ENCODE assay signal across 7 cellular contexts in genomic region chr2:19346983-19347618, GRCh38. TPM values are rescaled to one million over a fixed set of nuclear protein-coding genes. Genes with fewer than 3 reads are reported as not detected.
A peak's percentile ranks its signal among the peaks of the same experiment; 100 is the strongest.
DNase-seq lines count a peak whose midpoint lies in the region; ATAC-seq and TF ChIP-seq lines count a peak whose summit lies in the region.

No MANE protein-coding gene starts in this region.

- ATAC-seq in GM18873 (IDR thresholded peaks at IDR 0.05; ENCODE audit: low FRiP score, unreplicated experiment) (peak; percentile 12), HG02763 (IDR thresholded peaks at IDR 0.05; ENCODE audit: unreplicated experiment) (peak; percentile 2), gastroesophageal sphincter (no peak), HG03439 (IDR thresholded peaks at IDR 0.05; ENCODE audit: unreplicated experiment) (no peak)
- ATAC-seq in stimulated activated effector memory CD8-positive, alpha-beta T cell treated with anti-CD3 and anti-CD28 coated beads, Interleukin-12 subunit alpha, Interleukin-12 subunit beta, amount 100 ng/mL, for 72 hours: no peak

- peaks cover 27% of the 10 kb centered on the region for H3K4me1 Mint-ChIP-seq in stimulated activated effector memory CD8-positive, alpha-beta T cell treated with anti-CD3 and anti-CD28 coated beads, Interleukin-12 subunit alpha, Interleukin-12 subunit beta, amount 100 ng/mL, for 72 hours

- H3K4me3 Mint-ChIP-seq in stimulated activated effector memory CD8-positive, alpha-beta T cell treated with anti-CD3 and anti-CD28 coated beads, Interleukin-12 subunit alpha, Interleukin-12 subunit beta, amount 100 ng/mL, for 72 hours: peak overlapping the region; percentile 91

- no peak for TF ChIP-seq CTCF in gastroesophageal sphincter (IDR thresholded peaks at IDR 0.05)

- DNase-seq in SJSA1 (ENCODE audit: low read depth in 1 of 2, low spot score in 2 of 2) (no peak), NCI-H345 (lab: John Stamatoyannopoulos, UW) (no peak)
- no peak for DNase-seq in stimulated activated effector memory CD8-positive, alpha-beta T cell treated with anti-CD3 and anti-CD28 coated beads, Interleukin-12 subunit alpha, Interleukin-12 subunit beta, amount 100 ng/mL, for 72 hours (ENCODE audit: low spot score in 2 of 2)

- H3K36me3 Mint-ChIP-seq in stimulated activated effector memory CD8-positive, alpha-beta T cell treated with anti-CD3 and anti-CD28 coated beads, Interleukin-12 subunit alpha, Interleukin-12 subunit beta, amount 100 ng/mL, for 72 hours: peaks cover 25% of the 10 kb centered on the region

- H3K4me1 ChIP-seq in SJSA1 (replicated peaks): peaks cover 3% of the 10 kb centered on the region; the same call in 1 of the 2 replicates
- H3K4me1 ChIP-seq in gastroesophageal sphincter: peaks cover 0 to 46% (median 14%) of the 10 kb centered on the region in 3 donors

- H3K27ac Mint-ChIP-seq in stimulated activated effector memory CD8-positive, alpha-beta T cell treated with anti-CD3 and anti-CD28 coated beads, Interleukin-12 subunit alpha, Interleukin-12 subunit beta, amount 100 ng/mL, for 72 hours: peak overlapping the region; percentile 99

- no peaks in the 10 kb centered on the region for H3K9me3 ChIP-seq in SJSA1 (replicated peaks)
- H3K9me3 ChIP-seq in gastroesophageal sphincter: no peaks in the 10 kb centered on the region

- H3K36me3 ChIP-seq in SJSA1 (peaks cover 2% of the 10 kb centered on the region; the same call in 1 of the 2 replicates), gastroesophageal sphincter (peaks cover 0 to 27% of the 10 kb centered on the region in 2 donors)

- H3K27ac ChIP-seq in SJSA1 (peak overlapping the region; percentile 87), gastroesophageal sphincter (peak overlapping the region; percentile 63 to 97 (median 92))

- no peaks in the 10 kb centered on the region for H3K9me3 Mint-ChIP-seq in stimulated activated effector memory CD8-positive, alpha-beta T cell treated with anti-CD3 and anti-CD28 coated beads, Interleukin-12 subunit alpha, Interleukin-12 subunit beta, amount 100 ng/mL, for 72 hours

- H3K4me3 ChIP-seq in SJSA1: peak overlapping the region; percentile 82
- peak overlapping the region; percentile 48 to 70 for H3K4me3 ChIP-seq in gastroesophageal sphincter

- no peak for TF ChIP-seq POLR2A in gastroesophageal sphincter (IDR thresholded peaks at IDR 0.05)

- TF ChIP-seq EP300 in gastroesophageal sphincter (IDR thresholded peaks at IDR 0.05): no peak

- 14 to 93% methylated on average over 2 to 3 of the region's 6 CpGs for WGBS in gastroesophageal sphincter (ENCODE audit: low coverage in 1 of 2), 2 donors

- no peaks in the 10 kb centered on the region for H3K27me3 ChIP-seq in SJSA1 (replicated peaks)
- peaks cover 14% of the 10 kb centered on the region for H3K27me3 ChIP-seq in gastroesophageal sphincter

RNA-seq across cellular contexts. Expression of gene OSR1, which starts 11.3 kb away (rescaled TPM):
- 1.9 and 2.2 TPM in 2 replicates for total RNA-seq in SJSA1 (2014; rRNA removed; shearing (Covaris generic))
- 10 to 100 TPM; 30.7 to 75.0 (median 50.7) TPM for total RNA-seq in gastroesophageal sphincter

Comparison
In these comparisons a context has a peak if more than half of its experiments do, and no peak if none do; other contexts are left out.
1. ATAC-seq: peak in GM18873 (single experiment) and HG02763 (single experiment); none in gastroesophageal sphincter (single experiment), stimulated activated effector memory CD8-positive, alpha-beta T cell treated with anti-CD3 and anti-CD28 coated beads, Interleukin-12 subunit alpha, Interleukin-12 subunit beta, amount 100 ng/mL, for 72 hours (single experiment) and HG03439 (single experiment).